Comparison of ENCODE assay signal across 8 cellular contexts in genomic region chr19:33794578-33795369, GRCh38. TPM values are rescaled to one million over a fixed set of nuclear protein-coding genes. Genes with fewer than 3 reads are reported as not detected.
A peak's percentile ranks its signal among the peaks of the same experiment; 100 is the strongest.
DNase-seq lines count a peak whose midpoint lies in the region; ATAC-seq and TF ChIP-seq lines count a peak whose summit lies in the region.

No MANE protein-coding gene starts in this region.

- intact Hi-C loops in CD14-positive monocyte (cut with micrococcal nuclease) (loop anchor here (1.0 to 5.0 kb wide), 2 partner anchors 26 to 203 kb away; no protein-coding TSS in a partner anchor), PC-3 (cut with micrococcal nuclease) (loop anchor here (2.0 kb wide), 1 partner anchor 202 kb away; no protein-coding TSS in a partner anchor)

- H3K27me3 ChIP-seq in PC-3 (ENCODE audit: low read length) = no peaks in the 10 kb centered on the region

- H2AFZ ChIP-seq in PC-3 (ENCODE audit: low read length) = peak overlapping the region; percentile 14; the same call in 1 of the 2 replicates

- peaks cover 6% of the 10 kb centered on the region; the same call in 1 of the 2 replicates for H3K4me1 ChIP-seq in PC-3 (ENCODE audit: insufficient read depth, low read length)

- ATAC-seq in PC-3 = no peak
- no peak for ATAC-seq in HG02678 (IDR thresholded peaks at IDR 0.05; ENCODE audit: unreplicated experiment)
- ATAC-seq in HG03097 (IDR thresholded peaks at IDR 0.05; ENCODE audit: low FRiP score, unreplicated experiment) = no peak

- H3K4me1 Mint-ChIP-seq in CD14-positive monocyte (peaks cover 17% of the 10 kb centered on the region), nephron progenitor cell (peaks cover 48% of the 10 kb centered on the region)

- H3K36me3 ChIP-seq in PC-3 (ENCODE audit: low read depth, low read length) = no peaks in the 10 kb centered on the region

- H3K4me3 ChIP-seq in PC-3 (ENCODE audit: low read length) = peak overlapping the region; percentile 74

- peak overlapping the region; percentile 90 for H3K9ac ChIP-seq in PC-3 (ENCODE audit: low read length)

- H3K9me3 ChIP-seq in PC-3 (ENCODE audit: low read length) = no peaks in the 10 kb centered on the region

- H3K9me3 Mint-ChIP-seq in CD14-positive monocyte = peaks cover 0 to 2% (median 0%) of the 10 kb centered on the region in 7 donors
- H3K9me3 Mint-ChIP-seq in nephron progenitor cell = no peaks in the 10 kb centered on the region

- peak overlapping the region; percentile 76 for H3K4me2 ChIP-seq in PC-3 (ENCODE audit: low read length)

- peak overlapping the region; percentile 80 for H3K27ac ChIP-seq in PC-3 (ENCODE audit: low read length)
- peak overlapping the region; percentile 96 for H3K27ac ChIP-seq in epithelial cell of prostate

- H3K36me3 Mint-ChIP-seq in CD14-positive monocyte = peaks cover 3 to 12% of the 10 kb centered on the region in 2 donors
- peaks cover 4% of the 10 kb centered on the region for H3K36me3 Mint-ChIP-seq in nephron progenitor cell (ENCODE audit: low read depth)

- DNase-seq in CD14-positive monocyte (ENCODE audit: low spot score) (no peak), PC-3 (no peak), epithelial cell of prostate (ENCODE audit: low read depth, low spot score) (no peak), nephron progenitor cell (peak; percentile 52), NCI-H345 (lab: John Stamatoyannopoulos, UW) (no peak), pons (ENCODE audit: low spot score) (no peak)

- TSS peak; percentile 72 for BruUV-seq in PC-3 (replicated peaks; lab: Mats Ljungman, UMichigan)

- peaks cover 8% of the 10 kb centered on the region for H3K79me2 ChIP-seq in PC-3 (ENCODE audit: low read length)

- no peaks in the 10 kb centered on the region for H3F3A ChIP-seq in PC-3 (ENCODE audit: low read length, unreplicated experiment)

- CTCF ChIA-PET in PC-3 (lab: Charles Lee) = interaction anchor here (0.6 to 1.4 kb wide), 4 partner anchors 9 to 204 kb away, joined by 3 to 5 read pairs (median 4); no protein-coding TSS in a partner anchor

- POLR2A ChIA-PET in PC-3 (lab: Charles Lee; ENCODE audit: unreplicated experiment) = interaction anchor here (0.6 kb wide), 1 partner anchor 17 kb away, joined by 4 read pairs; no protein-coding TSS in a partner anchor

- H3K4me3 Mint-ChIP-seq in CD14-positive monocyte (peak overlapping the region; percentile 78 to 83), nephron progenitor cell (peak overlapping the region; percentile 85)

- TF ChIP-seq CTCF in CD14-positive monocyte (IDR thresholded peaks at IDR 0.05) (no peak), PC-3 (conservative IDR thresholded peaks at IDR 0.05; ENCODE audit: low read depth, low read length) (no peak), nephron progenitor cell (IDR thresholded peaks at IDR 0.05) (no peak)

- H3K9me2 ChIP-seq in PC-3 (replicated peaks; ENCODE audit: low read length) = no peaks in the 10 kb centered on the region

- H3K27me3 Mint-ChIP-seq in CD14-positive monocyte (ENCODE audit: low read depth in 3 of 3) (peaks cover 6 to 13% (median 12%) of the 10 kb centered on the region in 3 donors), nephron progenitor cell (ENCODE audit: low read depth, poor library complexity) (peaks cover 11% of the 10 kb centered on the region)

- H3K27ac Mint-ChIP-seq in CD14-positive monocyte (peak overlapping the region in 5 of 7 donors; percentile 68 to 83 (median 73)), nephron progenitor cell (peak overlapping the region; percentile 69)

- H4K20me1 ChIP-seq in PC-3 (ENCODE audit: low read length) = no peaks in the 10 kb centered on the region

RNA-seq across cellular contexts. Expression of gene KCTD15, which starts 1.9 kb away (rescaled TPM):
- polyA plus RNA-seq in CD14-positive monocyte = 1 to 10 TPM; 1.6 to 2.1 TPM
- 58.2 and 79.9 TPM in 2 replicates for total RNA-seq in PC-3 (2014; rRNA removed)
